In the genomic region with DNA sequence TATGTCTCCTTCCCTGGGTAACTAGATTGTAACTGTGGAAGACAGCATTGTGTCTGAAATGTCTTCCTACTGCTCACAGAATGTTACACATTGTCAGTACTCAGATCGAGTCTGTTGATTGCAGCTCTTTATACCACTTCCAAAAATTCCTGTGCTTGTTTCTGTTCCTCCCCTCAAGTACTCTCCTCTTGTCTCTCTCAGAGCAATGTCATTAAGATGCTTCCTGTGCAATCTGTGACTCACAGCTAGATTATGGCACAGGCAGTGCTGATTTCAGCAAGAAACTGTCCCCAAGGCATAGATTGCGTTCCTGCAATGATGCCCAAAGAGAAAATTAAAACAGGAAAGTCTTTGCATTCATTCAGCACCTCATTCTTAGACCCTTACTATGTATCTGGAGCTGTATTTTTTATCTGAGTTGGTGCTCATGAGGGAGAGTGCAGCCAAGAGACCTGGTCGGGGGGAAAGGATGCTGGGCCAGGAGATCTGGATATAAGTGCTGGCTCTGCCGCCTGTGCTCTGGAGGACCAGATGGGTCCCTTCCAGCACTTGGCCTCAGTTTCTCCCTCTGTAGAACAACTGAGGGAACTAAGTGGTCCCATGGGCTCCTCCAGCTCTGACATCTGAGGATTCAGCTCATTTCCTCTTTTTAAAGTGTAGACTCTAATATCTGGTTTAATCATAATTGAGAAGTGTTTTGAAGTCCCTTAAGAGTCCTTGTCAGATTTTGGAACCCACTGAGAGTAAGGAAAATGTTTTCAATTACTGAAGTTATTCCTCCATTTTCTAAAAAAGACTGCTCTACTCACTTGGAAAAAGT, we compare ENCODE assay signal across 8 cellular contexts. TPM values are rescaled to one million over a fixed set of nuclear protein-coding genes. Genes with fewer than 3 reads are reported as not detected.
A peak's percentile ranks its signal among the peaks of the same experiment; 100 is the strongest.
DNase-seq lines count a peak whose midpoint lies in the region; ATAC-seq, FAIRE-seq and TF ChIP-seq lines count a peak whose summit lies in the region.

No MANE protein-coding gene starts in this region.

- WGBS in HUES64, result 67% methylated on average over 4 of the region's 4 CpGs
- WGBS in GM12878 (ENCODE audit: insufficient coverage, insufficient replicate concordance, low lambda C conversion rate, missing lambda C conversion rate), result 47% methylated on average over 4 of the region's 4 CpGs

- H3K9ac ChIP-seq in HUES64 (ENCODE audit: low read depth, low read length) (no peak overlapping the region; the same call in 1 of the 2 replicates), GM12878 (ENCODE audit: control insufficient read depth, insufficient read depth, low read length) (no peak overlapping the region)

- H3K4me1 ChIP-seq in HUES64 (ENCODE audit: insufficient read depth, low read length), result peaks cover 18% of the 10 kb centered on the region
- no peaks in the 10 kb centered on the region for H3K4me1 ChIP-seq in GM12878 (ENCODE audit: control insufficient read depth, insufficient read depth, low read length)

- peak; percentile 44 for DNase-seq in AG04449 (ENCODE audit: low read depth, low spot score)
- DNase-seq in GM12878 (ENCODE audit: low read depth, low spot score), result no peak
- peak; percentile 55 for DNase-seq in medulla oblongata (ENCODE audit: extremely low spot score)
- no peak for DNase-seq in GM12891 (ENCODE audit: insufficient read length, low spot score)
- DNase-seq in NCI-H446 (lab: John Stamatoyannopoulos, UW), result no peak

- no peak overlapping the region for H2AFZ ChIP-seq in GM12878 (ENCODE audit: control insufficient read depth, low read depth, low read length)

- no peaks in the 10 kb centered on the region for H3K36me3 ChIP-seq in HUES64 (ENCODE audit: insufficient read depth, low read length)
- H3K36me3 ChIP-seq in GM12878 (ENCODE audit: control insufficient read depth in 2 of 2, insufficient read depth in 2 of 2, low read length in 1 of 2), result no peaks in the 10 kb centered on the region

- TF ChIP-seq POLR2A in GM12878 (IDR thresholded peaks at IDR 0.05; ENCODE audit: low read depth, low read length) (no peak), GM12891 (IDR thresholded peaks at IDR 0.05; ENCODE audit: low read depth, low read length) (no peak)

- H3K27me3 ChIP-seq in HUES64 (ENCODE audit: insufficient read depth, low read length) (no peaks in the 10 kb centered on the region), GM12878 (replicated peaks in 1 of 2; ENCODE audit: control insufficient read depth in 2 of 2, insufficient read depth in 2 of 2, low read length in 1 of 2) (no peaks in the 10 kb centered on the region; a peak in 3 of 4 replicates)

- TF ChIP-seq RAD21 in GM12878 (IDR thresholded peaks at IDR 0.05; ENCODE audit: insufficient read depth, low read depth, low read length), result no peak

- H3K4me2 ChIP-seq in GM12878 (ENCODE audit: control insufficient read depth, insufficient read depth), result no peak overlapping the region

- RAD21 ChIA-PET in GM12878 (lab: Charles Lee; ENCODE audit: unreplicated experiment), result no interaction called here

- FAIRE-seq in GM12878 (lab: Jason Lieb, UNC) (no peak), GM12891 (lab: Jason Lieb, UNC) (no peak)

- TF ChIP-seq CTCF in AG04449 (IDR thresholded peaks at IDR 0.05; ENCODE audit: insufficient read depth, low read length, missing control alignments), result no peak
- TF ChIP-seq CTCF in GM12878 (IDR thresholded peaks at IDR 0.05 in 2 of 3, conservative IDR thresholded peaks at IDR 0.05 in 1 of 3; ENCODE audit: control insufficient read depth in 2 of 3, extremely low read depth in 1 of 3, insufficient read depth in 1 of 3, low read depth in 3 of 3, low read length in 3 of 3), result no peak

- SMC1A ChIA-PET in GM12878 (lab: Charles Lee; ENCODE audit: uncharacterized antibody, unreplicated experiment), result interaction anchor here (0.9 to 1.0 kb wide), 2 partner anchors 10 to 90 kb away, joined by 3 to 5 read pairs; no protein-coding TSS in a partner anchor

- CTCF ChIA-PET in AG04449 (lab: Yijun Ruan, JAX) (interaction anchor here (0.6 to 1.3 kb wide), 2 partner anchors 28 to 90 kb away, joined by 3 to 7 read pairs; no protein-coding TSS in a partner anchor), GM12878 (lab: Yijun Ruan, JAX) (no interaction called here)

- no peak overlapping the region for H3K4me3 ChIP-seq in AG04449 (ENCODE audit: low read depth, low read length)
- no peak overlapping the region for H3K4me3 ChIP-seq in HUES64 (ENCODE audit: low read length)
- no peak overlapping the region for H3K4me3 ChIP-seq in GM12878

- intact Hi-C loops in GM12878 (cut with micrococcal nuclease; ENCODE audit: unreplicated experiment), result no loop called here

- BruUV-seq in GM12878 (replicated peaks; lab: Mats Ljungman, UMichigan), result no TSS peak

- H3K9me3 ChIP-seq in HUES64 (ENCODE audit: insufficient read depth, low read depth, low read length) (no peaks in the 10 kb centered on the region), GM12878 (replicated peaks; ENCODE audit: control insufficient read depth, insufficient read depth, low read length) (no peaks in the 10 kb centered on the region)

- no peaks in the 10 kb centered on the region for H3K79me2 ChIP-seq in GM12878 (ENCODE audit: control insufficient read depth, insufficient read depth, low read length)

- ATAC-seq in GM12878 (no peak), GM18502 (IDR thresholded peaks at IDR 0.05; ENCODE audit: poor library complexity, unreplicated experiment) (no peak), HG02759 (IDR thresholded peaks at IDR 0.05; ENCODE audit: unreplicated experiment) (no peak)

- POLR2A ChIA-PET in AG04449 (lab: Yijun Ruan, JAX) (no interaction called here), GM12878 (lab: Charles Lee) (interaction anchor here (0.5 kb wide), 1 partner anchor 827 kb away, joined by 3 read pairs; no protein-coding TSS in a partner anchor)

- peak overlapping the region; percentile 15; the same call in 1 of the 2 replicates for H3K27ac ChIP-seq in HUES64 (ENCODE audit: low read depth, low read length)
- H3K27ac ChIP-seq in GM12878 (ENCODE audit: control insufficient read depth, insufficient read depth), result no peak overlapping the region

- in situ Hi-C loops in GM12878 (cut with MboI), result no loop called here

- TF ChIP-seq EP300 in GM12878 (IDR thresholded peaks at IDR 0.05; ENCODE audit: borderline replicate concordance in 1 of 2, control insufficient read depth in 1 of 2, low read depth in 2 of 2, low read length in 2 of 2), result no peak

- H4K20me1 ChIP-seq in GM12878 (ENCODE audit: control insufficient read depth, insufficient read depth), result no peaks in the 10 kb centered on the region

TF ChIP-seq in GM12891, 5 proteins besides CTCF, POLR2A, EP300 and RAD21:
- TF ChIP-seq POLR2AphosphoS5 (IDR thresholded peaks at IDR 0.05; ENCODE audit: low read depth, low read length) (no peak), SPI1 (IDR thresholded peaks at IDR 0.05; ENCODE audit: low read depth, low read length) (no peak), POU2F2 (IDR thresholded peaks at IDR 0.05; ENCODE audit: low read depth, low read length) (no peak), PAX5 (IDR thresholded peaks at IDR 0.05; ENCODE audit: insufficient read depth, low read length, severe bottlenecking) (no peak), TAF1 (IDR thresholded peaks at IDR 0.05; ENCODE audit: low read depth, low read length) (no peak)

RNA-seq across cellular contexts. Expression of gene GNPDA1, which starts 40.8 kb away (rescaled TPM):
- polyA plus RNA-seq in HUES64 (2013, experiment 1 of 2), result 69.5 TPM
- polyA plus RNA-seq in HUES64 (2013, experiment 2 of 2), result 75.3 TPM
- 3.0 and 3.9 TPM in 2 replicates for total RNA-seq in GM12878 (2013; cell fraction: nucleolus; rRNA removed)
- 2.6 and 3.2 TPM in 2 replicates for total RNA-seq in GM12878 (2014; rRNA removed)
- total RNA-seq in GM12878 (2014; rRNA removed; fragmentation: Illumina TruSeq; extraction: Trizol), result 3.0 and 3.5 TPM in 2 replicates
- 3.4 and 4.5 TPM in 2 replicates for total RNA-seq in GM12878 (2021)
- 8.0 TPM for polyA plus RNA-seq in GM12878 (2011; ENCODE audit: low read depth)
- 0.68 and 1.0 TPM in 2 replicates for polyA plus RNA-seq in GM12878 (2011; rRNA removed)
- 1.4 and 1.8 TPM in 2 replicates for polyA plus RNA-seq in GM12878 (2011; cell fraction: cytosol; rRNA removed)
- 1.1 and 1.2 TPM in 2 replicates for polyA plus RNA-seq in GM12878 (2011; cell fraction: nucleus; rRNA removed)
- polyA plus RNA-seq in GM12878 (2012), result 9.2 and 13.1 TPM in 2 replicates
- 5.2 and 5.5 TPM in 2 replicates for polyA plus RNA-seq in GM12878 (2014; fragmentation: Illumina TruSeq; extraction: Trizol)
- 10 to 100 TPM in 1 of 2 experiments, 1 to 10 TPM in 1; 5.8 to 11.9 TPM for polyA plus RNA-seq in GM12878 (2014; fragmentation: Nextera tagmentation; extraction: Ambion mirVana)
- 2.2 and 2.6 TPM in 2 replicates for polyA plus RNA-seq in GM12878 (2014; rRNA removed)
- polyA plus RNA-seq in GM12878 (2016; fragmentation: Nextera tagmentation; extraction: Ambion mirVana), result 1 to 10 TPM; 3.0 to 4.5 TPM
- polyA minus RNA-seq in GM12878 (2011; rRNA and poly(A)+ RNA removed), result 0.44 and 2.1 TPM in 2 replicates
- 0.62 and 1.5 TPM in 2 replicates for polyA minus RNA-seq in GM12878 (2011; cell fraction: cytosol; rRNA and poly(A)+ RNA removed)
- polyA minus RNA-seq in GM12878 (2011; cell fraction: nucleus; rRNA and poly(A)+ RNA removed), result 0.12 and 0.48 TPM in 2 replicates
- 8.6 TPM for polyA plus RNA-seq in GM12891 (2012; ENCODE audit: low read depth, missing spikeins)

RNA-seq across cellular contexts. Expression of gene NDFIP1, which starts 54.9 kb away (rescaled TPM):
- 24.5 TPM for polyA plus RNA-seq in HUES64 (2013, experiment 1 of 2)
- polyA plus RNA-seq in HUES64 (2013, experiment 2 of 2), result 25.0 TPM
- total RNA-seq in GM12878 (2013; cell fraction: nucleolus; rRNA removed), result 0.75 and 1.9 TPM in 2 replicates
- total RNA-seq in GM12878 (2014; rRNA removed) (0.79 and 1.1 TPM in 2 replicates), GM12878 (2014; rRNA removed; fragmentation: Illumina TruSeq; extraction: Trizol) (0.81 and 1.0 TPM in 2 replicates), GM12878 (2021) (1.3 and 1.4 TPM in 2 replicates)
- 0.91 TPM for polyA plus RNA-seq in GM12878 (2011; ENCODE audit: low read depth)
- polyA plus RNA-seq in GM12878 (2011; rRNA removed) (1.0 and 1.2 TPM in 2 replicates), GM12878 (2014; fragmentation: Illumina TruSeq; extraction: Trizol) (0.96 and 1.2 TPM in 2 replicates), GM12878 (2014; fragmentation: Nextera tagmentation; extraction: Ambion mirVana) (under 1 TPM; 0.08 to 0.37 TPM), GM12878 (2014; rRNA removed) (0.88 and 2.0 TPM in 2 replicates), GM12878 (2016; fragmentation: Nextera tagmentation; extraction: Ambion mirVana) (1 to 10 TPM; 2.5 to 2.7 TPM)
- 0.30 and 0.70 TPM in 2 replicates for polyA plus RNA-seq in GM12878 (2011; cell fraction: cytosol; rRNA removed)
- 0.13 and 0.51 TPM in 2 replicates for polyA plus RNA-seq in GM12878 (2011; cell fraction: nucleus; rRNA removed)
- 2.2 and 2.5 TPM in 2 replicates for polyA plus RNA-seq in GM12878 (2012)
- 0.41 and 0.73 TPM in 2 replicates for polyA minus RNA-seq in GM12878 (2011; rRNA and poly(A)+ RNA removed)
- 0.52 TPM in 1 of 2 replicates, not detected in the other for polyA minus RNA-seq in GM12878 (2011; cell fraction: cytosol; rRNA and poly(A)+ RNA removed)
- 0.12 and 0.67 TPM in 2 replicates for polyA minus RNA-seq in GM12878 (2011; cell fraction: nucleus; rRNA and poly(A)+ RNA removed)
- polyA plus RNA-seq in GM12891 (2012; ENCODE audit: low read depth, missing spikeins), result 0.99 TPM

Comparison
In these comparisons a context has a peak if more than half of its experiments do, and no peak if none do; other contexts are left out.
1. DNase-seq: peak in AG04449 (single experiment) and medulla oblongata (single experiment); none in GM12878 (single experiment), GM12891 (single experiment) and NCI-H446 (0 of 2).